18 cellular contexts compared by ENCODE assay signal in the genomic region with DNA sequence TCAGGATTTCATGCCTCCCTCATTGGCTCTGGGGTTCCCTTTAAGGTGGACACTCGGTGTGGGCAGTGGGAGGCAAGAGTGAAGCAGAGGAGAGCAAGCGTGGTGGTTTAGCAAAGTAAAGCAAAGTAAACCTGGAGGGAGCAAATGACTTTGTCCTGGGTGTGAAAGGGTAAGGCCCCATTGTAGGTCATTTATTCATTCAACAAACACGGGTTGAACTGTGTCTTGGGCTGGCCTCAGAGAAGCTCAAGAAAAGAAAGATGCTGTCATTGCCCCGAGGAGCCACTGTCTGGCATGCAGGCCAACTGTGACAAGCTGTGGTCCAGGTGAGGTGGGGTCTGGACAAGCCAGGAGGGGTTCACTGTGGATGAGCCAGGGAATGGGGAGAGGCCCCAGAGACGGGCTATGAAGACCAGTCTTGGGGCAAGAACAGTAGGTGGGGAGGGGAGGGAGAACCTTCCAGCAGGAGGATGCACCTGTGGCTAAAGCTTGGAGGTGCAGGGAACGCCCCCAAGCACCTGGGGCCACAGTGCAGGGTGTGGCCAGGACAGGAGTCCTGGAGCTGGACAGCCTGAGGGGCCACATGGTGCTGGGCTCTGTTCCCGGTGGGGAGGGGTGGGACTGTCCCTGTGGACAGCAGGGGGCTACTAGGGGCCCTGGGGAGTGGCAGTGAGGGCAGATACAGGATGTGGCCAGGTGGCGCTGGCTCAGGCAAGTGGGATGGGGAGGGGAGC.
DNase-seq lines count a peak whose midpoint lies in the region; ATAC-seq and TF ChIP-seq lines count a peak whose summit lies in the region.
"Had no signal": no experiment of that assay in that cellular context is flagged by ENCODE, and none has a peak within 500 bp of the region (broad histone marks: within the 10 kb centered on the region; RNA-seq: fewer than 3 reads in every experiment).

No MANE protein-coding gene starts in this region.

- DNase-seq in activated naive CD4-positive, alpha-beta T cell treated with anti-CD3 and anti-CD28 coated beads, Interleukin-2, amount 50 U/mL, for 16 hours, result no peak
- DNase-seq in NCI-H69 (lab: John Stamatoyannopoulos, UW) (peak; percentile 88), left colon (peak in 1 of 2 donors; percentile 44), osteoblast (ENCODE audit: insufficient read length, low spot score, missing footprints) (peak; percentile 31), mucosa of gallbladder (ENCODE audit: low spot score) (no peak), HT-29 (ENCODE audit: low spot score) (no peak), NCI-H2029 (lab: John Stamatoyannopoulos, UW) (no peak)
- DNase-seq: AML-193, DMS79, GOT3, MM.1S, NCI-H1048, NCI-H1417 treated with DMSO at 0.1 percent for 48 hours, NCI-H2029 treated with DMSO at 0.1 percent for 48 hours, OCI-M1 had no signal

- no peak overlapping the region for H2AFZ ChIP-seq in osteoblast (ENCODE audit: low read length)

- no peak overlapping the region for H3K4me2 ChIP-seq in osteoblast (ENCODE audit: insufficient read depth, low read length)

- H4K20me1 ChIP-seq in osteoblast (ENCODE audit: insufficient read depth, low read length), result no peaks in the 10 kb centered on the region

- intact Hi-C loops in left colon (cut with DNase I, micrococcal nuclease), result loop anchor here in 1 of 2 donors (10.0 kb wide), 1 partner anchor 273 kb away; no protein-coding TSS in a partner anchor

- no peaks in the 10 kb centered on the region for H3K79me2 ChIP-seq in osteoblast (ENCODE audit: insufficient read depth, low read length)

- peaks cover 2% of the 10 kb centered on the region for H3K27me3 Mint-ChIP-seq in activated naive CD4-positive, alpha-beta T cell treated with anti-CD3 and anti-CD28 coated beads, Interleukin-2, amount 50 U/mL, for 24 hours

- no peak overlapping the region for H3K4me3 Mint-ChIP-seq in activated naive CD4-positive, alpha-beta T cell treated with anti-CD3 and anti-CD28 coated beads, Interleukin-2, amount 50 U/mL, for 24 hours
- H3K4me3 Mint-ChIP-seq: CD14-positive monocyte had no signal

- H3K9me3 Mint-ChIP-seq in activated naive CD4-positive, alpha-beta T cell treated with anti-CD3 and anti-CD28 coated beads, Interleukin-2, amount 50 U/mL, for 24 hours, result no peaks in the 10 kb centered on the region
- H3K9me3 Mint-ChIP-seq: CD14-positive monocyte had no signal

- peaks cover 11% of the 10 kb centered on the region for H3K4me1 Mint-ChIP-seq in activated naive CD4-positive, alpha-beta T cell treated with anti-CD3 and anti-CD28 coated beads, Interleukin-2, amount 50 U/mL, for 24 hours

- no peaks in the 10 kb centered on the region for H3K36me3 ChIP-seq in osteoblast (ENCODE audit: insufficient read depth, low read length)

- H3K4me3 ChIP-seq in osteoblast (ENCODE audit: insufficient read depth, low read length), result no peak overlapping the region

- peak; percentile 22 for ATAC-seq in left colon
- ATAC-seq: Right ventricle myocardium inferior had no signal

- peak overlapping the region; percentile 25 for H3K27ac Mint-ChIP-seq in activated naive CD4-positive, alpha-beta T cell treated with anti-CD3 and anti-CD28 coated beads, Interleukin-2, amount 50 U/mL, for 24 hours
- H3K27ac Mint-ChIP-seq: CD14-positive monocyte had no signal

- no peaks in the 10 kb centered on the region for H3K36me3 Mint-ChIP-seq in activated naive CD4-positive, alpha-beta T cell treated with anti-CD3 and anti-CD28 coated beads, Interleukin-2, amount 50 U/mL, for 24 hours
- H3K36me3 Mint-ChIP-seq: CD14-positive monocyte had no signal

- peaks cover 24% of the 10 kb centered on the region for H3K27me3 ChIP-seq in osteoblast (ENCODE audit: insufficient read depth, low read length)

- H3K9me3 ChIP-seq in osteoblast (ENCODE audit: low read depth, low read length), result no peaks in the 10 kb centered on the region

- H3K4me1 ChIP-seq in osteoblast (ENCODE audit: insufficient read depth, low read length), result no peaks in the 10 kb centered on the region

- H3K27ac ChIP-seq in osteoblast (ENCODE audit: low read depth, low read length), result no peak overlapping the region

- no peak for TF ChIP-seq CTCF in osteoblast (IDR thresholded peaks at IDR 0.05; ENCODE audit: extremely low read depth, low read depth, low read length)

Comparison
In these comparisons a context has a peak if more than half of its experiments do, and no peak if none do; other contexts are left out.
1. DNase-seq: peak in NCI-H69 (single experiment) and osteoblast (single experiment); none in activated naive CD4-positive, alpha-beta T cell treated with anti-CD3 and anti-CD28 coated beads, Interleukin-2, amount 50 U/mL, for 16 hours (single experiment), mucosa of gallbladder (single experiment), HT-29 (single experiment) and NCI-H2029 (single experiment).